Comparison of ENCODE assay signal across 31 cellular contexts in genomic region chr3:108071394-108071793, GRCh38. TPM values are rescaled to one million over a fixed set of nuclear protein-coding genes. Genes with fewer than 3 reads are reported as not detected.
DNase-seq lines count a peak whose midpoint lies in the region; ATAC-seq and TF ChIP-seq lines count a peak whose summit lies in the region.
"Had no signal": no experiment of that assay in that cellular context is flagged by ENCODE, and none has a peak within 500 bp of the region (broad histone marks: within the 10 kb centered on the region; RNA-seq: fewer than 3 reads in every experiment).

No MANE protein-coding gene starts in this region.

- 76 to 88% methylated on average over 3 of the region's 3 CpGs for WGBS in lung, 2 donors

- peaks cover 1 to 12% of the 10 kb centered on the region in 2 donors for H3K36me3 ChIP-seq in lung (ENCODE audit: control insufficient read depth in 2 of 2, insufficient read depth in 2 of 2, low read length in 2 of 2)
- H3K36me3 ChIP-seq in left ventricle myocardium inferior, result peaks cover 24% of the 10 kb centered on the region
- H3K36me3 ChIP-seq: breast epithelium, thyroid gland had no signal

- peak; percentile 69 for ATAC-seq in activated naive CD8-positive, alpha-beta T cell treated with anti-CD3 and anti-CD28 coated beads, Interleukin-2, amount 10 ng/mL, durations not matched to agents 7 days and 5 days (ENCODE audit: low read depth)
- ATAC-seq in lung (ENCODE audit: insufficient read depth, low FRiP score), result peak; percentile 48
- ATAC-seq: activated CD4-positive, CD25-positive, alpha-beta regulatory T cell treated with anti-CD3 and anti-CD28 coated beads, Interleukin-2, amount 50 U/mL, for 24 hours; psoas muscle had no signal

- intact Hi-C loops in CD14-positive monocyte (cut with micrococcal nuclease), result no loop called here
- intact Hi-C loops in left ventricle myocardium inferior (cut with micrococcal nuclease), result no loop called here

- H3K9me3 Mint-ChIP-seq in activated naive CD4-positive, alpha-beta T cell treated with anti-CD3 and anti-CD28 coated beads, Interleukin-2, amount 50 U/mL, for 24 hours, result no peaks in the 10 kb centered on the region
- H3K9me3 Mint-ChIP-seq in activated naive CD8-positive, alpha-beta T cell treated with anti-CD3 and anti-CD28 coated beads, Interleukin-2, amount 10 ng/mL, durations not matched to agents 7 days and 5 days, result no peaks in the 10 kb centered on the region
- no peaks in the 10 kb centered on the region for H3K9me3 Mint-ChIP-seq in CD14-positive monocyte
- no peaks in the 10 kb centered on the region for H3K9me3 Mint-ChIP-seq in T-helper 2 cell treated with Interferon-gamma antibody and Interleukin-4, amounts not matched to agents 5 μg/mL and 100 μg/mL, for 36 hours
- H3K9me3 Mint-ChIP-seq: activated CD4-positive, alpha-beta memory T cell treated with anti-CD3 and anti-CD28 coated beads, Interleukin-2, amount 10 ng/mL, durations not matched to agents 7 days and 5 days had no signal

- H3K27ac ChIP-seq in lung (ENCODE audit: low read depth in 1 of 2, low read length in 1 of 2), result no peak overlapping the region
- no peak overlapping the region for H3K27ac ChIP-seq in left ventricle myocardium inferior (replicated peaks)
- H3K27ac ChIP-seq: breast epithelium, psoas muscle, stomach had no signal

- H3K9me3 ChIP-seq in lung (ENCODE audit: control insufficient read depth in 2 of 2, insufficient read depth in 1 of 2, low read length in 1 of 2) (no peaks in the 10 kb centered on the region), left ventricle myocardium inferior (replicated peaks) (no peaks in the 10 kb centered on the region)
- H3K9me3 ChIP-seq: breast epithelium, psoas muscle, stomach, thyroid gland had no signal

- H3K4me3 ChIP-seq in lung (no peak overlapping the region), left ventricle myocardium inferior (no peak overlapping the region)
- H3K4me3 ChIP-seq: breast epithelium, psoas muscle, stomach, thyroid gland had no signal

- no peak overlapping the region for H3K4me3 Mint-ChIP-seq in activated naive CD4-positive, alpha-beta T cell treated with anti-CD3 and anti-CD28 coated beads, Interleukin-2, amount 50 U/mL, for 24 hours
- H3K4me3 Mint-ChIP-seq in activated naive CD8-positive, alpha-beta T cell treated with anti-CD3 and anti-CD28 coated beads, Interleukin-2, amount 10 ng/mL, durations not matched to agents 7 days and 5 days, result no peak overlapping the region
- no peak overlapping the region for H3K4me3 Mint-ChIP-seq in CD14-positive monocyte
- H3K4me3 Mint-ChIP-seq in T-helper 2 cell treated with Interferon-gamma antibody and Interleukin-4, amounts not matched to agents 5 μg/mL and 100 μg/mL, for 36 hours, result no peak overlapping the region
- H3K4me3 Mint-ChIP-seq: activated CD4-positive, alpha-beta memory T cell treated with anti-CD3 and anti-CD28 coated beads, Interleukin-2, amount 10 ng/mL, durations not matched to agents 7 days and 5 days had no signal

- POLR2A ChIA-PET in activated naive CD8-positive, alpha-beta T cell treated with anti-CD3 and anti-CD28 coated beads, Interleukin-2, amount 10 ng/mL, durations not matched to agents 7 days and 5 days (lab: Charles Lee), result no interaction called here

- H3K36me3 Mint-ChIP-seq in activated naive CD4-positive, alpha-beta T cell treated with anti-CD3 and anti-CD28 coated beads, Interleukin-2, amount 50 U/mL, for 24 hours, result peaks cover 35% of the 10 kb centered on the region
- peaks cover 36% of the 10 kb centered on the region for H3K36me3 Mint-ChIP-seq in activated naive CD8-positive, alpha-beta T cell treated with anti-CD3 and anti-CD28 coated beads, Interleukin-2, amount 10 ng/mL, durations not matched to agents 7 days and 5 days
- peaks cover 45 to 56% of the 10 kb centered on the region in 2 donors for H3K36me3 Mint-ChIP-seq in CD14-positive monocyte
- peaks cover 52% of the 10 kb centered on the region for H3K36me3 Mint-ChIP-seq in T-helper 2 cell treated with Interferon-gamma antibody and Interleukin-4, amounts not matched to agents 5 μg/mL and 100 μg/mL, for 36 hours (ENCODE audit: low read depth)

- TF ChIP-seq CTCF in lung (IDR thresholded peaks at IDR 0.05; ENCODE audit: control extremely low read depth, extremely low read depth), result no peak
- TF ChIP-seq CTCF in CD14-positive monocyte (IDR thresholded peaks at IDR 0.05), result no peak
- TF ChIP-seq CTCF in left ventricle myocardium inferior (IDR thresholded peaks at IDR 0.05; ENCODE audit: borderline replicate concordance), result no peak

- H3K27me3 Mint-ChIP-seq in activated naive CD4-positive, alpha-beta T cell treated with anti-CD3 and anti-CD28 coated beads, Interleukin-2, amount 50 U/mL, for 24 hours, result no peaks in the 10 kb centered on the region
- no peaks in the 10 kb centered on the region for H3K27me3 Mint-ChIP-seq in activated naive CD8-positive, alpha-beta T cell treated with anti-CD3 and anti-CD28 coated beads, Interleukin-2, amount 10 ng/mL, durations not matched to agents 7 days and 5 days
- H3K27me3 Mint-ChIP-seq in CD14-positive monocyte (ENCODE audit: low read depth in 3 of 3), result no peaks in the 10 kb centered on the region
- H3K27me3 Mint-ChIP-seq in T-helper 2 cell treated with Interferon-gamma antibody and Interleukin-4, amounts not matched to agents 5 μg/mL and 100 μg/mL, for 36 hours (ENCODE audit: low read depth), result no peaks in the 10 kb centered on the region
- H3K27me3 Mint-ChIP-seq: activated CD4-positive, alpha-beta memory T cell treated with anti-CD3 and anti-CD28 coated beads, Interleukin-2, amount 10 ng/mL, durations not matched to agents 7 days and 5 days had no signal

- peak overlapping the region; percentile 19 for H3K27ac Mint-ChIP-seq in activated naive CD4-positive, alpha-beta T cell treated with anti-CD3 and anti-CD28 coated beads, Interleukin-2, amount 50 U/mL, for 24 hours
- H3K27ac Mint-ChIP-seq in activated naive CD8-positive, alpha-beta T cell treated with anti-CD3 and anti-CD28 coated beads, Interleukin-2, amount 10 ng/mL, durations not matched to agents 7 days and 5 days, result no peak overlapping the region
- H3K27ac Mint-ChIP-seq in CD14-positive monocyte, result peak overlapping the region in 1 of 7 donors; percentile 18
- H3K27ac Mint-ChIP-seq in T-helper 2 cell treated with Interferon-gamma antibody and Interleukin-4, amounts not matched to agents 5 μg/mL and 100 μg/mL, for 36 hours, result no peak overlapping the region
- H3K27ac Mint-ChIP-seq: activated CD4-positive, alpha-beta memory T cell treated with anti-CD3 and anti-CD28 coated beads, Interleukin-2, amount 10 ng/mL, durations not matched to agents 7 days and 5 days had no signal

- no peaks in the 10 kb centered on the region for H3K27me3 ChIP-seq in lung (ENCODE audit: control insufficient read depth, insufficient read depth)
- H3K27me3 ChIP-seq in left ventricle myocardium inferior (ENCODE audit: low read depth), result no peaks in the 10 kb centered on the region
- H3K27me3 ChIP-seq: breast epithelium, stomach, thyroid gland had no signal

- H3K4me1 ChIP-seq in lung (ENCODE audit: control insufficient read depth in 2 of 2, insufficient read depth in 2 of 2, low read length in 2 of 2) (peaks cover 0 to 7% of the 10 kb centered on the region in 2 donors), left ventricle myocardium inferior (peaks cover 23% of the 10 kb centered on the region)
- H3K4me1 ChIP-seq: breast epithelium, psoas muscle had no signal

- H3K4me1 Mint-ChIP-seq in activated naive CD4-positive, alpha-beta T cell treated with anti-CD3 and anti-CD28 coated beads, Interleukin-2, amount 50 U/mL, for 24 hours, result peaks cover 89% of the 10 kb centered on the region
- peaks cover 49% of the 10 kb centered on the region for H3K4me1 Mint-ChIP-seq in activated naive CD8-positive, alpha-beta T cell treated with anti-CD3 and anti-CD28 coated beads, Interleukin-2, amount 10 ng/mL, durations not matched to agents 7 days and 5 days
- no peaks in the 10 kb centered on the region for H3K4me1 Mint-ChIP-seq in CD14-positive monocyte
- H3K4me1 Mint-ChIP-seq in T-helper 2 cell treated with Interferon-gamma antibody and Interleukin-4, amounts not matched to agents 5 μg/mL and 100 μg/mL, for 36 hours (ENCODE audit: low read depth), result peaks cover 35% of the 10 kb centered on the region

- DNase-seq in activated naive CD4-positive, alpha-beta T cell treated with Interleukin-2 at 50 U/mL for 16 hours, result no peak
- DNase-seq in activated naive CD8-positive, alpha-beta T cell treated with anti-CD3 and anti-CD28 coated beads, Interleukin-2, amount 10 ng/mL, durations not matched to agents 7 days and 5 days, result no peak
- DNase-seq in lung (ENCODE audit: low spot score) (no peak), CD14-positive monocyte (ENCODE audit: low spot score) (no peak), left ventricle myocardium inferior (no peak)
- DNase-seq in stimulated activated CD4-positive, alpha-beta T cell treated with anti-CD3 and anti-CD28 coated beads, Interleukin-1b, Interleukin-23, amount 100 ng/mL, for 48 hours, result no peak
- no peak for DNase-seq in T-helper 2 cell treated with Interferon-gamma antibody and Interleukin-4, amounts not matched to agents 5 μg/mL and 100 μg/mL, for 36 hours (ENCODE audit: low spot score)
- DNase-seq: activated CD4-positive, alpha-beta memory T cell treated with anti-CD3 and anti-CD28 coated beads, Interleukin-2, amount 10 ng/mL, durations not matched to agents 7 days and 5 days; activated effector memory CD4-positive, alpha-beta T cell treated with Interleukin-2 at 50 U/mL for 16 hours; amniotic stem cell; DMS53; effector memory CD4-positive, alpha-beta T cell; erythroblast; foreskin fibroblast; GDM1; head of caudate nucleus; Karpas-422; mesenchymal stem cell; MV-4-11; NCI-H1436 treated with DMSO at 0.1 percent for 48 hours; NCI-H2107; NCI-H446; NCI-H774; nucleus accumbens; psoas muscle; stomach; T-helper 1 cell; thyroid gland had no signal

RNA-seq across cellular contexts. Expression of gene CD47, which starts 19.4 kb away (rescaled TPM):
- total RNA-seq in activated naive CD8-positive, alpha-beta T cell treated with anti-CD3 and anti-CD28 coated beads, Interleukin-2, amount 10 ng/mL, durations not matched to agents 7 days and 5 days, result 100 to 1,000 TPM; 154 to 157 TPM
- 100 to 1,000 TPM; 150 to 410 TPM for total RNA-seq in lung
- polyA plus RNA-seq in lung, result 100 to 1,000 TPM; 115 to 116 TPM
- polyA plus RNA-seq in CD14-positive monocyte, result 100 to 1,000 TPM; 173 to 203 TPM
- total RNA-seq in left ventricle myocardium inferior, result 35.9 TPM
